17 cellular contexts compared by ENCODE assay signal in the genomic region with DNA sequence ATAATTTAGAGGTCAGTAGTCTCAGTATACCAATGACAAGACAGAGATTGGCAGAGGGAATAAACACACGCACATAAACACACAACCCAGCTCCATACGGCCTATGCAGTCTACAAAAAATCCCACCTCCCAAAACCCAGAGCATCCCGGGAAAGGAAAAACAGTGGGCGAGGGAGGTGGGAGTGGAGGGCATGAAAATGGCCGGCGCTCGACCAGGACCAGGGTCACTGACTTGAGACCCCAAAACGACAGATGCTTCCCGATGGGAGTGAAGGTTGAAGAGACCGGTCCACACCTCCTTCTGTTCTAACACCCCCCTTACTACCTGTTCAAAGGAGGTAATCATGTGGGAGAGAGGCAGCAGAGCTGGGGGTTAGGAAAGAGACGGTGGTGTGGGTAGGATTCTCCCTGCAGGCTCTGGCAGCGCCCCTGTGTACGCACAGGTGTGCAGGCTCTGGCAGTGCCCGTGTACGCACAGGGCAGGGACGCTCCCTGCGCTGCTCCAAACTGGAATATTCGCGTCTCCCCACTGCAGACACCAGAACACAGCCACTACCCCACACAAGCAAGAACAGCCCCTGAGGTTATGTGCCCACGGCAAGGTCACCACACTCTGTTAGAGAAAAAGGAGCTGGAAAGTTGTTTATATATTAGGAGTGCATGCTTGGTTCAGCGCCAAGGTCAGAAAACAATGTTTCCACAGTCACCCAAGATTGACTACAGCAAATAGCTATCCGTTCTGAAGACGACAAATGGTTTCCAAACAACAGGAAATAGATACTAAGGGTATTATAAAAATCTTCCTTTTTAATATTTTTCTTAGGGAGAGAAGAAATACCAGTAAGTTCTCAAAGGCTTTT.
"Had no signal": no experiment of that assay in that cellular context is flagged by ENCODE, and none has a peak within 500 bp of the region (broad histone marks: within the 10 kb centered on the region; RNA-seq: fewer than 3 reads in every experiment).

No MANE protein-coding gene starts in this region.

- H3K9me3 ChIP-seq: esophagus squamous epithelium, prostate gland, right lobe of liver, stomach, upper lobe of right lung had no signal

- H3K4me2 ChIP-seq: hepatocyte, smooth muscle cell had no signal

- H3K4me3 ChIP-seq: esophagus squamous epithelium, hepatocyte, prostate gland, right lobe of liver, smooth muscle cell, stomach, upper lobe of right lung had no signal

- H3K4me1 ChIP-seq: prostate gland, upper lobe of right lung had no signal

- DNase-seq: activated CD4-positive, alpha-beta T cell treated with anti-CD3 and anti-CD28 coated beads, Interleukin-2, amount 10 ng/mL, durations not matched to agents 7 days and 5 days; activated CD8-positive, alpha-beta T cell treated with anti-CD3 and anti-CD28 coated beads, Interleukin-2, amount 10 ng/mL, durations not matched to agents 7 days and 5 days; activated effector memory CD4-positive, alpha-beta T cell treated with Interleukin-2 at 50 U/mL for 16 hours; activated naive CD4-positive, alpha-beta T cell treated with anti-CD3 and anti-CD28 coated beads, Interleukin-2, amount 10 ng/mL, durations not matched to agents 7 days and 5 days; activated naive CD8-positive, alpha-beta T cell treated with anti-CD3 and anti-CD28 coated beads, Interleukin-2, amount 50 U/mL, for 24 hours; activated T-cell treated with anti-CD3 and anti-CD28 coated beads, Interleukin-2, amount 50 U/mL, for 4 hours; brain microvascular endothelial cell; effector memory CD4-positive, alpha-beta T cell; esophagus squamous epithelium; mammary epithelial cell; stimulated activated CD4-positive, alpha-beta T cell treated with anti-CD3 and anti-CD28 coated beads, Interleukin-4, amount 100 ng/mL, for 24 hours; stomach; upper lobe of right lung had no signal

- H3K27me3 ChIP-seq: brain microvascular endothelial cell, esophagus squamous epithelium, hepatocyte, right lobe of liver, stomach, upper lobe of right lung had no signal

- H2AFZ ChIP-seq: hepatocyte had no signal

- H3K36me3 ChIP-seq: brain microvascular endothelial cell, esophagus squamous epithelium, prostate gland, right lobe of liver, stomach, upper lobe of right lung had no signal

- H3K27ac ChIP-seq: brain microvascular endothelial cell, esophagus squamous epithelium, hepatocyte, prostate gland, right lobe of liver, stomach, upper lobe of right lung had no signal
